Comparison of ENCODE assay signal across 22 cellular contexts in genomic region chr13:110336681-110337080, GRCh38. TPM values are rescaled to one million over a fixed set of nuclear protein-coding genes. Genes with fewer than 3 reads are reported as not detected.
DNase-seq lines count a peak whose midpoint lies in the region; ATAC-seq and TF ChIP-seq lines count a peak whose summit lies in the region.
"Had no signal": no experiment of that assay in that cellular context is flagged by ENCODE, and none has a peak within 500 bp of the region (broad histone marks: within the 10 kb centered on the region; RNA-seq: fewer than 3 reads in every experiment).

No MANE protein-coding gene starts in this region.

- peaks cover 4% of the 10 kb centered on the region for H3K36me3 Mint-ChIP-seq in MCF 10A (ENCODE audit: insufficient read depth, unreplicated experiment)
- H3K36me3 Mint-ChIP-seq: stimulated activated effector memory CD8-positive, alpha-beta T cell treated with anti-CD3 and anti-CD28 coated beads, Interleukin-12 subunit alpha, Interleukin-12 subunit beta, amount 100 ng/mL, for 72 hours had no signal

- H3K9me3 ChIP-seq in breast epithelium (no peaks in the 10 kb centered on the region), prostate gland (no peaks in the 10 kb centered on the region), upper lobe of left lung (no peaks in the 10 kb centered on the region)

- H3K36me3 ChIP-seq in breast epithelium: no peaks in the 10 kb centered on the region
- H3K36me3 ChIP-seq in prostate gland: no peaks in the 10 kb centered on the region
- peaks cover 0 to 3% (median 0%) of the 10 kb centered on the region in 4 donors for H3K36me3 ChIP-seq in upper lobe of left lung
- H3K36me3 ChIP-seq: neural progenitor cell had no signal

- no peaks in the 10 kb centered on the region for H3K27me3 ChIP-seq in breast epithelium
- no peaks in the 10 kb centered on the region for H3K27me3 ChIP-seq in prostate gland (replicated peaks; ENCODE audit: insufficient read depth)
- H3K27me3 ChIP-seq in upper lobe of left lung: no peaks in the 10 kb centered on the region
- H3K27me3 ChIP-seq: neural progenitor cell had no signal

- H3K4me3 ChIP-seq in breast epithelium: no peak overlapping the region
- no peak overlapping the region for H3K4me3 ChIP-seq in fibroblast of villous mesenchyme (ENCODE audit: low read depth, low read length)
- no peak overlapping the region for H3K4me3 ChIP-seq in prostate gland
- H3K4me3 ChIP-seq in upper lobe of left lung: no peak overlapping the region
- H3K4me3 ChIP-seq: neural progenitor cell had no signal

- POLR2A ChIA-PET in MCF 10A (lab: Yijun Ruan, JAX): no interaction called here

- no peak for ATAC-seq in upper lobe of left lung (ENCODE audit: low FRiP score in 2 of 2)
- ATAC-seq in HG02759 (IDR thresholded peaks at IDR 0.05; ENCODE audit: unreplicated experiment): no peak
- ATAC-seq: activated CD4-positive, alpha-beta T cell treated with anti-CD3 and anti-CD28 coated beads for 36 hours; activated naive CD8-positive, alpha-beta T cell treated with anti-CD3 and anti-CD28 coated beads, Interleukin-2, amount 50 U/mL, for 24 hours; stimulated activated effector memory CD8-positive, alpha-beta T cell treated with anti-CD3 and anti-CD28 coated beads, Interleukin-12 subunit alpha, Interleukin-12 subunit beta, amount 100 ng/mL, for 72 hours had no signal

- H3K9me3 Mint-ChIP-seq in MCF 10A (ENCODE audit: unreplicated experiment): no peaks in the 10 kb centered on the region
- H3K9me3 Mint-ChIP-seq: activated naive CD8-positive, alpha-beta T cell treated with anti-CD3 and anti-CD28 coated beads, Interleukin-2, amount 50 U/mL, for 24 hours; mesothelial cell of epicardium had no signal

- H3K27ac Mint-ChIP-seq in MCF 10A (ENCODE audit: low read depth, unreplicated experiment): no peak overlapping the region
- H3K27ac Mint-ChIP-seq: activated CD4-positive, alpha-beta T cell treated with anti-CD3 and anti-CD28 coated beads for 36 hours; activated naive CD8-positive, alpha-beta T cell treated with anti-CD3 and anti-CD28 coated beads, Interleukin-2, amount 50 U/mL, for 24 hours; stimulated activated effector memory CD8-positive, alpha-beta T cell treated with anti-CD3 and anti-CD28 coated beads, Interleukin-12 subunit alpha, Interleukin-12 subunit beta, amount 100 ng/mL, for 72 hours; type B pancreatic cell had no signal

- DNase-seq in breast epithelium (ENCODE audit: low spot score in 2 of 2): no peak
- DNase-seq in MCF 10A (ENCODE audit: unreplicated experiment): no peak
- DNase-seq in fibroblast of villous mesenchyme (ENCODE audit: low read depth): peak; percentile 84
- no peak for DNase-seq in prostate gland (ENCODE audit: low spot score)
- DNase-seq in upper lobe of left lung: no peak
- DNase-seq in NCI-H2171 treated with DMSO at 0.1 percent for 48 hours (lab: John Stamatoyannopoulos, UW): no peak
- no peak for DNase-seq in NCI-H524 treated with DMSO at 0.1 percent for 48 hours (lab: John Stamatoyannopoulos, UW)
- DNase-seq: activated CD4-positive, alpha-beta T cell treated with anti-CD3 and anti-CD28 coated beads for 36 hours; activated naive CD8-positive, alpha-beta T cell treated with anti-CD3 and anti-CD28 coated beads, Interleukin-2, amount 50 U/mL, for 24 hours; Calu3; caudate nucleus; kidney; NCI-H1092; NCI-H2081 treated with DMSO at 0.1 percent for 48 hours; retina; SW 1271 had no signal

- 78% methylated on average over 5 of the region's 5 CpGs for WGBS in prostate gland
- 31 to 69% methylated on average over 4 to 5 of the region's 5 CpGs for WGBS in upper lobe of left lung, 2 donors

- H3K27ac ChIP-seq in breast epithelium: peak overlapping the region; percentile 86 to 95
- peak overlapping the region; percentile 77 to 82 for H3K27ac ChIP-seq in prostate gland
- peak overlapping the region; percentile 32 to 90 (median 78) for H3K27ac ChIP-seq in upper lobe of left lung
- H3K27ac ChIP-seq: 22Rv1, neural progenitor cell had no signal

- BruUV-seq in MCF 10A (replicated peaks; lab: Mats Ljungman, UMichigan): no TSS peak

- TF ChIP-seq EP300 in upper lobe of left lung (IDR thresholded peaks at IDR 0.05): no peak

- no peak for TF ChIP-seq POLR2A in breast epithelium (IDR thresholded peaks at IDR 0.05)
- TF ChIP-seq POLR2A in prostate gland (IDR thresholded peaks at IDR 0.05): no peak
- no peak for TF ChIP-seq POLR2A in upper lobe of left lung (IDR thresholded peaks at IDR 0.05)

- H3K4me3 Mint-ChIP-seq in MCF 10A (ENCODE audit: unreplicated experiment): no peak overlapping the region
- H3K4me3 Mint-ChIP-seq: activated CD4-positive, alpha-beta T cell treated with anti-CD3 and anti-CD28 coated beads for 36 hours; activated naive CD8-positive, alpha-beta T cell treated with anti-CD3 and anti-CD28 coated beads, Interleukin-2, amount 50 U/mL, for 24 hours; mesothelial cell of epicardium; neural progenitor cell; stimulated activated effector memory CD8-positive, alpha-beta T cell treated with anti-CD3 and anti-CD28 coated beads, Interleukin-12 subunit alpha, Interleukin-12 subunit beta, amount 100 ng/mL, for 72 hours; type B pancreatic cell had no signal

- H3K4me1 ChIP-seq in breast epithelium: peaks cover 4 to 16% of the 10 kb centered on the region in 2 donors
- peaks cover 3% of the 10 kb centered on the region for H3K4me1 ChIP-seq in prostate gland (replicated peaks)
- H3K4me1 ChIP-seq in upper lobe of left lung: peaks cover 46 to 57% (median 48%) of the 10 kb centered on the region in 4 donors

- peaks cover 15% of the 10 kb centered on the region for H3K4me1 Mint-ChIP-seq in MCF 10A (ENCODE audit: insufficient read depth, unreplicated experiment)

- no peaks in the 10 kb centered on the region for H3K27me3 Mint-ChIP-seq in MCF 10A (ENCODE audit: insufficient read depth, unreplicated experiment)
- H3K27me3 Mint-ChIP-seq: type B pancreatic cell had no signal

- intact Hi-C loops in breast epithelium (cut with DNase I; ENCODE audit: low total_unique reads): no loop called here
- intact Hi-C loops in MCF 10A (cut with micrococcal nuclease): no loop called here
- intact Hi-C loops in prostate gland (cut with DNase I): no loop called here

- TF ChIP-seq CTCF in breast epithelium (IDR thresholded peaks at IDR 0.05): no peak
- TF ChIP-seq CTCF in MCF 10A (IDR thresholded peaks at IDR 0.05; ENCODE audit: unreplicated experiment): no peak
- TF ChIP-seq CTCF in fibroblast of villous mesenchyme (IDR thresholded peaks at IDR 0.05; ENCODE audit: insufficient read depth, low read depth, low read length): no peak
- no peak for TF ChIP-seq CTCF in prostate gland (IDR thresholded peaks at IDR 0.05)
- TF ChIP-seq CTCF in upper lobe of left lung (IDR thresholded peaks at IDR 0.05): no peak

- CTCF ChIA-PET in MCF 10A (lab: Yijun Ruan, JAX): no interaction called here

RNA-seq across cellular contexts. Expression of gene COL4A2, which starts 29.6 kb away (rescaled TPM):
- total RNA-seq in breast epithelium (100 to 1,000 TPM; 107 to 841 (median 307) TPM), MCF 10A (2022) (54.6 and 66.0 TPM in 2 replicates), fibroblast of villous mesenchyme (756 and 1,116 TPM in 2 replicates), prostate gland (100 to 1,000 TPM in 1 of 2 donors, 10 to 100 TPM in 1; 82.8 to 193 TPM), upper lobe of left lung (100 to 1,000 TPM; 169 to 458 (median 258) TPM)
- total RNA-seq: activated CD4-positive, alpha-beta T cell treated with anti-CD3 and anti-CD28 coated beads for 36 hours had no signal

RNA-seq across cellular contexts. Expression of gene COL4A1, which starts 29.7 kb away (rescaled TPM):
- total RNA-seq in breast epithelium: 1,000 to 10,000 TPM in 1 of 3 donors, 100 to 1,000 TPM in 2; 118 to 1,008 (median 370) TPM
- 25.9 and 42.1 TPM in 2 replicates for total RNA-seq in MCF 10A (2022)
- 1,391 and 1,673 TPM in 2 replicates for total RNA-seq in fibroblast of villous mesenchyme
- total RNA-seq in prostate gland: 100 to 1,000 TPM in 1 of 2 donors, 10 to 100 TPM in 1; 37.3 to 132 TPM
- total RNA-seq in upper lobe of left lung: 100 to 1,000 TPM in 4 of 6 donors, 10 to 100 TPM in 2; 81.7 to 309 (median 167) TPM
